Comparison of ENCODE assay signal across 27 cellular contexts in genomic region chr19:46725859-46726393, GRCh38. TPM values are rescaled to one million over a fixed set of nuclear protein-coding genes. Genes with fewer than 3 reads are reported as not detected.
A peak's percentile ranks its signal among the peaks of the same experiment; 100 is the strongest.
DNase-seq lines count a peak whose midpoint lies in the region; ATAC-seq, FAIRE-seq and TF ChIP-seq lines count a peak whose summit lies in the region.
"Had no signal": no experiment of that assay in that cellular context is flagged by ENCODE, and none has a peak within 500 bp of the region (broad histone marks: within the 10 kb centered on the region; RNA-seq: fewer than 3 reads in every experiment).

No MANE protein-coding gene starts in this region.

- ATAC-seq in pancreas (no peak), GM21786 (IDR thresholded peaks at IDR 0.05; ENCODE audit: unreplicated experiment) (no peak)
- ATAC-seq: left lung; naive thymus-derived CD8-positive, alpha-beta T cell; right cardiac atrium; stimulated activated effector memory CD8-positive, alpha-beta T cell treated with anti-CD3 and anti-CD28 coated beads, Interleukin-12 subunit alpha, Interleukin-12 subunit beta, amount 100 ng/mL, for 72 hours; upper lobe of right lung had no signal

- peaks cover under 1% of the 10 kb centered on the region for H3K27me3 Mint-ChIP-seq in neural progenitor cell (ENCODE audit: insufficient read depth, low read depth)
- H3K27me3 Mint-ChIP-seq: naive thymus-derived CD8-positive, alpha-beta T cell had no signal

- CTCF ChIA-PET in HEK293 (lab: Yijun Ruan, JAX) = interaction anchor here (0.8 to 6.3 kb wide), 3 partner anchors 20 to 251 kb away, joined by 3 to 69 read pairs (median 6); no protein-coding TSS in a partner anchor
- CTCF ChIA-PET in H1 (lab: Charles Lee; ENCODE audit: partially characterized antibody) = interaction anchor here (1.1 to 15.8 kb wide), 5 partner anchors 10 to 21 kb away, joined by 3 to 188 read pairs (median 46); no protein-coding TSS in a partner anchor

- no peak overlapping the region for H4K5ac ChIP-seq in H1 (ENCODE audit: insufficient read length, low read depth, low read length)

- H2BK12ac ChIP-seq in H1 (ENCODE audit: low read depth, low read length) = no peak overlapping the region

- H4K91ac ChIP-seq in H1 (replicated peaks; ENCODE audit: insufficient read length, low read length) = no peak overlapping the region

- H3K27ac ChIP-seq in HEK293 (ENCODE audit: extremely low read depth, low read depth, low read length) = no peak overlapping the region
- H3K27ac ChIP-seq in H1 (ENCODE audit: low read depth, low read length) = no peak overlapping the region
- H3K27ac ChIP-seq in neural progenitor cell = no peak overlapping the region
- no peak overlapping the region for H3K27ac ChIP-seq in pancreas
- H3K27ac ChIP-seq: epithelial cell of prostate, GM23248, left lung, Peyer's patch, SJSA1, suprapubic skin, upper lobe of right lung had no signal

- no peak overlapping the region for H3K18ac ChIP-seq in H1 (ENCODE audit: extremely low read depth, low read length)

- no peak for TF ChIP-seq CTCF in HEK293 (tag by site-specific recombination; IDR thresholded peaks at IDR 0.05)
- TF ChIP-seq CTCF in H1 (IDR thresholded peaks at IDR 0.05; ENCODE audit: control extremely low read depth in 1 of 3, insufficient read depth in 1 of 3, low read depth in 1 of 3, low read length in 3 of 3) = no peak
- no peak for TF ChIP-seq CTCF in neural progenitor cell (IDR thresholded peaks at IDR 0.05)
- TF ChIP-seq CTCF in pancreas (IDR thresholded peaks at IDR 0.05) = no peak

- H3K4me3 Mint-ChIP-seq in neural progenitor cell = no peak overlapping the region
- H3K4me3 Mint-ChIP-seq: CD14-positive monocyte; stimulated activated effector memory CD8-positive, alpha-beta T cell treated with anti-CD3 and anti-CD28 coated beads, Interleukin-12 subunit alpha, Interleukin-12 subunit beta, amount 100 ng/mL, for 72 hours had no signal

- H3K36me3 Mint-ChIP-seq in neural progenitor cell = peaks cover 20% of the 10 kb centered on the region

- no peak overlapping the region for H4K8ac ChIP-seq in H1 (ENCODE audit: extremely low read depth, insufficient read depth, low read length)

- H3K4me3 ChIP-seq in HEK293 (ENCODE audit: low read depth, low read length) = no peak overlapping the region
- H3K4me3 ChIP-seq in H1 (ENCODE audit: extremely low read depth in 1 of 4, insufficient read depth in 2 of 4, low read depth in 3 of 4, low read length in 4 of 4) = no peak overlapping the region
- no peak overlapping the region for H3K4me3 ChIP-seq in neural progenitor cell
- H3K4me3 ChIP-seq in pancreas = no peak overlapping the region
- H3K4me3 ChIP-seq: GM23248, left lung, Peyer's patch, SJSA1, suprapubic skin, upper lobe of right lung had no signal

- H3K23me2 ChIP-seq in H1 (ENCODE audit: low read depth, low read length) = no peaks in the 10 kb centered on the region

- H3K4me1 ChIP-seq in HEK293 (ENCODE audit: control insufficient read depth, insufficient read depth, low read length) (no peaks in the 10 kb centered on the region; the same call in 1 of the 2 replicates), H1 (replicated peaks in 1 of 4; ENCODE audit: control insufficient read depth in 3 of 4, insufficient read depth in 4 of 4, low read length in 3 of 4) (peaks cover 0 to 3% (median 0%) of the 10 kb centered on the region in 4 experiments; a peak in 4 of 7 replicates), neural progenitor cell (no peaks in the 10 kb centered on the region), pancreas (no peaks in the 10 kb centered on the region)

- H2AK5ac ChIP-seq in H1 (ENCODE audit: low read depth, low read length) = no peak overlapping the region

- H3K27me3 ChIP-seq in H1 (replicated peaks in 1 of 4; ENCODE audit: control insufficient read depth in 3 of 4, extremely low read depth in 1 of 4, insufficient read depth in 3 of 4, low read length in 3 of 4) (no peaks in the 10 kb centered on the region), neural progenitor cell (no peaks in the 10 kb centered on the region), pancreas (no peaks in the 10 kb centered on the region)
- H3K27me3 ChIP-seq: left lung, Peyer's patch, SJSA1, suprapubic skin, upper lobe of right lung had no signal

- peak overlapping the region; percentile 57 for H3K27ac Mint-ChIP-seq in neural progenitor cell
- H3K27ac Mint-ChIP-seq: stimulated activated effector memory CD8-positive, alpha-beta T cell treated with anti-CD3 and anti-CD28 coated beads, Interleukin-12 subunit alpha, Interleukin-12 subunit beta, amount 100 ng/mL, for 72 hours had no signal

- H2BK15ac ChIP-seq in H1 (ENCODE audit: low read length) = no peak overlapping the region

- FAIRE-seq in H1 (lab: Jason Lieb, UNC) (no peak), pancreas (lab: Jason Lieb, UNC) (no peak)
- FAIRE-seq: D721Med, GM12892 had no signal

- POLR2A ChIA-PET in HEK293 (lab: Yijun Ruan, JAX) (no interaction called here), H1 (lab: Charles Lee; ENCODE audit: partially characterized antibody) (interaction anchor here (1.1 kb wide), 1 partner anchor 15 kb away, joined by 3 read pairs; no protein-coding TSS in a partner anchor)

- H3K36me3 ChIP-seq in HEK293 (ENCODE audit: control insufficient read depth in 2 of 2, insufficient read depth in 1 of 2, low read length in 2 of 2) (peaks cover 25 to 99% of the 10 kb centered on the region in 2 experiments; a peak in 2 of 3 replicates), H1 (ENCODE audit: control insufficient read depth in 2 of 4, insufficient read depth in 4 of 4, low read length in 3 of 4) (peaks cover 35 to 80% (median 67%) of the 10 kb centered on the region in 4 experiments), neural progenitor cell (no peaks in the 10 kb centered on the region), pancreas (peaks cover 17 to 80% (median 41%) of the 10 kb centered on the region in 3 donors)

- H3K79me2 ChIP-seq in H1 (ENCODE audit: control insufficient read depth in 1 of 2, insufficient read depth in 2 of 2, low read length in 2 of 2) = peaks cover 0 to 9% of the 10 kb centered on the region in 2 experiments; a peak in 1 of 4 replicates
- peaks cover 8% of the 10 kb centered on the region for H3K79me2 ChIP-seq in neural progenitor cell (ENCODE audit: low read depth)

- H2BK120ac ChIP-seq in H1 (replicated peaks; ENCODE audit: low read depth, low read length) = no peak overlapping the region

- peak; percentile 65 for DNase-seq in ELF-1 (ENCODE audit: low read depth, low spot score)
- DNase-seq in H1 (ENCODE audit: low read depth in 1 of 2, low spot score in 2 of 2) = no peak
- DNase-seq in neural progenitor cell (ENCODE audit: low spot score) = no peak
- no peak for DNase-seq in activated CD4-positive, alpha-beta T cell treated with anti-CD3 and anti-CD28 coated beads, Interleukin-2, amount 50 U/mL, for 1 hour
- no peak for DNase-seq in pancreas
- DNase-seq: activated CD4-positive, alpha-beta T cell treated with anti-CD3 and anti-CD28 coated beads, Interleukin-2, amount 50 U/mL, for 48 hours; activated CD8-positive, alpha-beta memory T cell treated with anti-CD3 and anti-CD28 coated beads, Interleukin-2, amount 50 U/mL, for 48 hours; activated effector memory CD4-positive, alpha-beta T cell treated with Interleukin-2 at 50 U/mL for 16 hours; GM23248; naive thymus-derived CD8-positive, alpha-beta T cell; NCI-H1930; NCI-H526; Peyer's patch; stimulated activated CD4-positive, alpha-beta T cell treated with anti-CD3 and anti-CD28 coated beads, Interleukin-12 subunit alpha, Interleukin-12 subunit beta, amount 100 ng/mL, for 4 hours; stimulated activated CD4-positive, alpha-beta T cell treated with anti-CD3 and anti-CD28 coated beads, Interleukin-4, amount 100 ng/mL, for 24 hours had no signal

- TF ChIP-seq POLR2A in H1 (IDR thresholded peaks at IDR 0.05; ENCODE audit: control extremely low read depth in 1 of 2, low read depth in 2 of 2, low read length in 2 of 2) = no peak

- H2BK20ac ChIP-seq in H1 (ENCODE audit: low read length) = no peak overlapping the region

- H3F3A ChIP-seq in neural progenitor cell (ENCODE audit: low read depth) = no peaks in the 10 kb centered on the region

- H4K20me1 ChIP-seq in H1 (replicated peaks in 1 of 2; ENCODE audit: control insufficient read depth in 1 of 2, insufficient read depth in 2 of 2, low read length in 2 of 2) (peaks cover 21 to 44% of the 10 kb centered on the region in 2 experiments), neural progenitor cell (ENCODE audit: low read depth) (peaks cover 51% of the 10 kb centered on the region)

- no peak overlapping the region for H3K56ac ChIP-seq in H1 (replicated peaks; ENCODE audit: insufficient read length, low read depth, low read length)

- H3K9ac ChIP-seq in H1 (replicated peaks in 1 of 4; ENCODE audit: extremely low read depth in 1 of 4, low read depth in 3 of 4, low read length in 3 of 4) (no peak overlapping the region), neural progenitor cell (no peak overlapping the region)
- H3K9ac ChIP-seq: GM23248 had no signal

- peaks cover 8% of the 10 kb centered on the region; the same call in 1 of the 2 replicates for H3K79me1 ChIP-seq in H1 (ENCODE audit: low read depth, low read length)

- H3K14ac ChIP-seq in H1 (ENCODE audit: insufficient read length) = no peak overlapping the region

- no peak overlapping the region for H3K4ac ChIP-seq in H1 (replicated peaks; ENCODE audit: insufficient read length, low read depth, low read length)

- H2AFZ ChIP-seq in H1 (ENCODE audit: low read length) (no peak overlapping the region), neural progenitor cell (replicated peaks) (no peak overlapping the region)
- H2AFZ ChIP-seq: GM23248 had no signal

- intact Hi-C loops in pancreas (cut with DNase I) = no loop called here

- no peak overlapping the region for H3K23ac ChIP-seq in H1 (ENCODE audit: insufficient read length)

- no peaks in the 10 kb centered on the region for H3K9me3 Mint-ChIP-seq in neural progenitor cell
- H3K9me3 Mint-ChIP-seq: naive thymus-derived CD8-positive, alpha-beta T cell; stimulated activated effector memory CD8-positive, alpha-beta T cell treated with anti-CD3 and anti-CD28 coated beads, Interleukin-12 subunit alpha, Interleukin-12 subunit beta, amount 100 ng/mL, for 72 hours had no signal

- H3K9me3 ChIP-seq in HEK293 (ENCODE audit: control insufficient read depth, insufficient read depth, low read depth, low read length) (no peaks in the 10 kb centered on the region), H1 (ENCODE audit: insufficient read depth in 2 of 2, low read depth in 1 of 2, low read length in 1 of 2) (no peaks in the 10 kb centered on the region), neural progenitor cell (ENCODE audit: low read depth) (no peaks in the 10 kb centered on the region), pancreas (no peaks in the 10 kb centered on the region)
- H3K9me3 ChIP-seq: left lung, Peyer's patch, SJSA1, suprapubic skin, upper lobe of right lung had no signal

- WGBS in H1 (ENCODE audit: extremely low coverage in 1 of 2, insufficient coverage in 1 of 2, insufficient read length in 1 of 2, insufficient replicate concordance in 2 of 2, low coverage in 1 of 2, low lambda C conversion rate in 2 of 2, missing lambda C conversion rate in 1 of 2), 2 experiments = 85% methylated on average over 9 of the region's 9 CpGs; no CpG with 5 or more reads in 1 of the 2 experiments
- WGBS in pancreas, 2 donors = 85 to 86% methylated on average over 9 of the region's 9 CpGs

- no peak overlapping the region for H3K4me2 ChIP-seq in H1 (ENCODE audit: insufficient read depth in 1 of 2, low read depth in 2 of 2, low read length in 2 of 2)
- no peak overlapping the region for H3K4me2 ChIP-seq in neural progenitor cell

- TF ChIP-seq RAD21 in H1 (IDR thresholded peaks at IDR 0.05 in 1 of 2, conservative IDR thresholded peaks at IDR 0.05 in 1 of 2; ENCODE audit: low read depth in 2 of 2, low read length in 2 of 2) = no peak

- no peak for TF ChIP-seq EP300 in H1 (IDR thresholded peaks at IDR 0.05; ENCODE audit: borderline replicate concordance in 1 of 2, low read depth in 2 of 2, low read length in 2 of 2)

- H2BK5ac ChIP-seq in H1 (ENCODE audit: low read depth, low read length) = no peak overlapping the region

- H3K4me1 Mint-ChIP-seq in neural progenitor cell = peaks cover 23% of the 10 kb centered on the region

RNA-seq across cellular contexts. Expression of gene PRKD2, which starts 9.0 kb away (rescaled TPM):
- 63.8 and 73.1 TPM in 2 replicates for total RNA-seq in H1 (2021; fragmentation: NEBNext Ultra II Directional; extraction: Animal tissue kit (Norgen Biotek cat#: 25700))
- 24.4 and 34.9 TPM in 2 replicates for polyA plus RNA-seq in H1 (2011; rRNA removed)
- 21.8 TPM for polyA plus RNA-seq in H1 (2011; cell fraction: cytosol; rRNA removed)
- 52.7 TPM for polyA plus RNA-seq in H1 (2011; cell fraction: nucleus; rRNA removed)
- polyA plus RNA-seq in H1 (2012, experiment 1 of 2) = 40.6 to 71.6 TPM (median 66.7 TPM) in 4 replicates
- 66.5 TPM for polyA plus RNA-seq in H1 (2012, experiment 2 of 2)
- 39.4 TPM for polyA plus RNA-seq in H1 (2013, experiment 1 of 2)
- polyA plus RNA-seq in H1 (2013, experiment 2 of 2) = 39.7 TPM
- 19.5 and 29.8 TPM in 2 replicates for polyA minus RNA-seq in H1 (2011; rRNA and poly(A)+ RNA removed)
- 43.1 TPM for polyA minus RNA-seq in H1 (2011; cell fraction: cytosol; rRNA and poly(A)+ RNA removed)
- 20.4 TPM for polyA minus RNA-seq in H1 (2011; cell fraction: nucleus; rRNA and poly(A)+ RNA removed)
- 14.9 and 22.2 TPM in 2 replicates for total RNA-seq in neural progenitor cell (ENCODE audit: low replicate concordance)
- total RNA-seq in pancreas = 10 to 100 TPM; 13.8 to 33.5 (median 20.4) TPM
- polyA plus RNA-seq in pancreas = 10 to 100 TPM; 61.1 to 90.3 TPM

RNA-seq across cellular contexts. Expression of gene FKRP, which starts 19.9 kb away (rescaled TPM):
- 24.4 and 24.8 TPM in 2 replicates for total RNA-seq in H1 (2021; fragmentation: NEBNext Ultra II Directional; extraction: Animal tissue kit (Norgen Biotek cat#: 25700))
- polyA plus RNA-seq in H1 (2011; rRNA removed) (17.1 and 29.1 TPM in 2 replicates), pancreas (10 to 100 TPM; 16.6 to 17.4 TPM)
- 16.6 TPM for polyA plus RNA-seq in H1 (2011; cell fraction: cytosol; rRNA removed)
- polyA plus RNA-seq in H1 (2011; cell fraction: nucleus; rRNA removed) = 36.2 TPM
- polyA plus RNA-seq in H1 (2012, experiment 1 of 2) = 22.3 to 27.7 TPM (median 25.3 TPM) in 4 replicates
- 18.2 TPM for polyA plus RNA-seq in H1 (2012, experiment 2 of 2)
- polyA plus RNA-seq in H1 (2013, experiment 1 of 2) = 31.2 TPM
- 30.1 TPM for polyA plus RNA-seq in H1 (2013, experiment 2 of 2)
- polyA minus RNA-seq in H1 (2011; rRNA and poly(A)+ RNA removed) = 9.1 and 10.6 TPM in 2 replicates
- 10.7 TPM for polyA minus RNA-seq in H1 (2011; cell fraction: cytosol; rRNA and poly(A)+ RNA removed)
- 13.1 TPM for polyA minus RNA-seq in H1 (2011; cell fraction: nucleus; rRNA and poly(A)+ RNA removed)
- total RNA-seq in neural progenitor cell (ENCODE audit: low replicate concordance) (18.6 and 40.5 TPM in 2 replicates), pancreas (1 to 10 TPM; 5.0 to 9.4 (median 6.5) TPM)

RNA-seq across cellular contexts. Expression of gene STRN4, which starts 20.3 kb away (rescaled TPM):
- 120 and 124 TPM in 2 replicates for total RNA-seq in H1 (2021; fragmentation: NEBNext Ultra II Directional; extraction: Animal tissue kit (Norgen Biotek cat#: 25700))
- 187 and 298 TPM in 2 replicates for polyA plus RNA-seq in H1 (2011; rRNA removed)
- 187 TPM for polyA plus RNA-seq in H1 (2011; cell fraction: cytosol; rRNA removed)
- polyA plus RNA-seq in H1 (2011; cell fraction: nucleus; rRNA removed) = 357 TPM
- 79.5 to 127 TPM (median 116 TPM) in 4 replicates for polyA plus RNA-seq in H1 (2012, experiment 1 of 2)
- polyA plus RNA-seq in H1 (2012, experiment 2 of 2) = 86.4 TPM
- polyA plus RNA-seq in H1 (2013, experiment 1 of 2) = 74.9 TPM
- polyA plus RNA-seq in H1 (2013, experiment 2 of 2) = 72.9 TPM
- polyA minus RNA-seq in H1 (2011; rRNA and poly(A)+ RNA removed) = 98.5 and 101 TPM in 2 replicates
- 89.5 TPM for polyA minus RNA-seq in H1 (2011; cell fraction: cytosol; rRNA and poly(A)+ RNA removed)
- polyA minus RNA-seq in H1 (2011; cell fraction: nucleus; rRNA and poly(A)+ RNA removed) = 111 TPM
- 54.1 and 149 TPM in 2 replicates for total RNA-seq in neural progenitor cell (ENCODE audit: low replicate concordance)
- 10 to 100 TPM; 26.4 to 43.5 (median 32.6) TPM for total RNA-seq in pancreas
- 10 to 100 TPM; 43.4 to 48.0 TPM for polyA plus RNA-seq in pancreas
